8 cellular contexts compared by ENCODE assay signal in genomic region chr1:227934476-227935313, GRCh38. TPM values are rescaled to one million over a fixed set of nuclear protein-coding genes. Genes with fewer than 3 reads are reported as not detected.
DNase-seq lines count a peak whose midpoint lies in the region; ATAC-seq and TF ChIP-seq lines count a peak whose summit lies in the region.

No MANE protein-coding gene starts in this region.

- DNase-seq in CD8-positive, alpha-beta T cell = peak in 3 of 7 experiments; percentile 14 to 49 (median 25)
- DNase-seq in RWPE2 (ENCODE audit: low spot score) = peak; percentile 52
- peak; percentile 11 for DNase-seq in chondrocyte (ENCODE audit: low spot score)
- peak; percentile 50 for DNase-seq in omental fat pad (ENCODE audit: low spot score)
- no peak for DNase-seq in Ammon's horn (ENCODE audit: low spot score)

- H3K4me1 ChIP-seq in CD8-positive, alpha-beta T cell (ENCODE audit: insufficient read depth, low read length) = peaks cover 7% of the 10 kb centered on the region
- H3K4me1 ChIP-seq in RWPE2 (ENCODE audit: insufficient read depth, poor library complexity, severe bottlenecking) = no peaks in the 10 kb centered on the region

- peaks cover 19% of the 10 kb centered on the region for H3K4me1 Mint-ChIP-seq in CD8-positive, alpha-beta T cell (ENCODE audit: low read depth)
- H3K4me1 Mint-ChIP-seq in chondrocyte (ENCODE audit: low read depth) = peaks cover 8% of the 10 kb centered on the region

- no peak overlapping the region for H3K27ac ChIP-seq in CD8-positive, alpha-beta T cell (ENCODE audit: low read depth, low read length)
- H3K27ac ChIP-seq in RWPE2 (ENCODE audit: poor library complexity, severe bottlenecking) = peak overlapping the region; percentile 79

- ATAC-seq in CD8-positive, alpha-beta T cell = peak; percentile 79
- ATAC-seq in RWPE2 (ENCODE audit: low read depth) (peak; percentile 90), omental fat pad (ENCODE audit: low FRiP score) (peak; percentile 95), HG03159 (IDR thresholded peaks at IDR 0.05; ENCODE audit: unreplicated experiment) (no peak), GM21390 (IDR thresholded peaks at IDR 0.05; ENCODE audit: unreplicated experiment) (no peak), GM21825 (IDR thresholded peaks at IDR 0.05; ENCODE audit: unreplicated experiment) (no peak)

- intact Hi-C loops in CD8-positive, alpha-beta T cell (cut with DNase I, micrococcal nuclease) = no loop called here

- no peaks in the 10 kb centered on the region for H3K36me3 Mint-ChIP-seq in CD8-positive, alpha-beta T cell
- H3K36me3 Mint-ChIP-seq in chondrocyte (ENCODE audit: low read depth) = peaks cover 2% of the 10 kb centered on the region

- no peaks in the 10 kb centered on the region for H3K27me3 Mint-ChIP-seq in CD8-positive, alpha-beta T cell (ENCODE audit: low read depth)
- H3K27me3 Mint-ChIP-seq in chondrocyte (ENCODE audit: low read depth) = no peaks in the 10 kb centered on the region

- POLR2A ChIA-PET in CD8-positive, alpha-beta T cell (lab: Charles Lee) = no interaction called here

- no peak overlapping the region for H3K4me3 Mint-ChIP-seq in CD8-positive, alpha-beta T cell
- no peak overlapping the region for H3K4me3 Mint-ChIP-seq in chondrocyte (ENCODE audit: unreplicated experiment)

- no peaks in the 10 kb centered on the region for H3K9me3 Mint-ChIP-seq in CD8-positive, alpha-beta T cell
- peaks cover 5% of the 10 kb centered on the region for H3K9me3 Mint-ChIP-seq in chondrocyte (ENCODE audit: low read depth)

- H3K4me3 ChIP-seq in CD8-positive, alpha-beta T cell (ENCODE audit: low read depth, low read length) = no peak overlapping the region
- no peak overlapping the region for H3K4me3 ChIP-seq in RWPE2 (ENCODE audit: severe bottlenecking)

- H3K27me3 ChIP-seq in CD8-positive, alpha-beta T cell (ENCODE audit: insufficient read depth, low read length) = no peaks in the 10 kb centered on the region
- no peaks in the 10 kb centered on the region for H3K27me3 ChIP-seq in RWPE2 (ENCODE audit: insufficient read depth, poor library complexity, severe bottlenecking)

- TF ChIP-seq CTCF in CD8-positive, alpha-beta T cell (IDR thresholded peaks at IDR 0.05) = no peak
- TF ChIP-seq CTCF in RWPE2 (IDR thresholded peaks at IDR 0.05; ENCODE audit: poor library complexity, severe bottlenecking) = no peak
- no peak for TF ChIP-seq CTCF in chondrocyte (IDR thresholded peaks at IDR 0.05)
- TF ChIP-seq CTCF in omental fat pad (IDR thresholded peaks at IDR 0.05) = no peak

- no peaks in the 10 kb centered on the region for H3K9me3 ChIP-seq in CD8-positive, alpha-beta T cell (ENCODE audit: low read length)
- no peaks in the 10 kb centered on the region for H3K9me3 ChIP-seq in RWPE2 (ENCODE audit: severe bottlenecking)

- CTCF ChIA-PET in CD8-positive, alpha-beta T cell (lab: Charles Lee) = interaction anchor here (1.3 to 1.5 kb wide), 2 partner anchors 11 to 392 kb away, joined by 3 to 4 read pairs; no protein-coding TSS in a partner anchor

- no peaks in the 10 kb centered on the region for H3K36me3 ChIP-seq in CD8-positive, alpha-beta T cell (ENCODE audit: insufficient read depth, low read length)
- H3K36me3 ChIP-seq in RWPE2 (ENCODE audit: low read depth) = no peaks in the 10 kb centered on the region

- no peak overlapping the region for H3K27ac Mint-ChIP-seq in CD8-positive, alpha-beta T cell
- peak overlapping the region; percentile 43 for H3K27ac Mint-ChIP-seq in chondrocyte (ENCODE audit: unreplicated experiment)

RNA-seq across cellular contexts. Expression of gene WNT9A, which starts 13.0 kb away (rescaled TPM):
- not detected for total RNA-seq in CD8-positive, alpha-beta T cell
- total RNA-seq in chondrocyte (2.5 to 4.2 TPM (median 2.7 TPM) in 3 replicates), omental fat pad (10 to 100 TPM in 2 of 4 donors, 1 to 10 TPM in 2; 1.3 to 16.5 (median 5.8) TPM)

Comparison
In these comparisons a context has a peak if more than half of its experiments do, and no peak if none do; other contexts are left out.
1. ATAC-seq: peak in CD8-positive, alpha-beta T cell (single experiment), RWPE2 (single experiment) and omental fat pad (single experiment); none in HG03159 (single experiment), GM21390 (single experiment) and GM21825 (single experiment).